In the genomic region with DNA sequence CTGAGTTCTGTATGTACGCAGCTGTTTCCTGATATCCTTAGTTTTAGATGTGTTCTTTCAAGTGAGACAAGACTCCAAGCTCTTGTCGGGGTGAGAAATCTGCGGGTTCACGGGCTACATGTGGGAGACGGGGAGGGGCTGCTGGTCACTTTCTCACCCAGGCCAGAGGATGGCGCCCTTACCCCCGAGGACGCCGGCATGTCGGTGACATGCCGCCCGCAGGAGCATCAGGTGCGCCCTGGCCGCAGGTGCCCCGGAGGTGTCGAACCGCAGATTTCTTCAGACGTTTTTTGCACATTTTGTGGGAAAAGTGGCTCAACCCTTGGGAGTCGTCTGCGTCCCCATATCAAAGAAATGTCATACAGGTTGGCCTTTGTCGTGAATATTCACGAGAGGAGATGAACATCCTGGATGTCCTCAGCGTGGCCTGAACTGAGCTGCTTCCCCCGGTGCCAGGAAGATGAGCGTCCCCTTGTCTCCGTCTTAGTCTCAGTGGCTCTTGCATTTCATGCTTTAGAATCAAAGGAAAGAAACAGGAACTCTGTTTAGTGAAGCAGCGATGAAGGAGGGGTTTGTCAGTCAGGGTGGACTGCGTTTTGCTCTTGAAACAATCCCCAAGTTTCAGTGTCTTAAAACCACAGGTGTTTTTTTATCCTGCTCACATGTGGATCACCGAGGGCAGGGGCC, we compare ENCODE assay signal across 1 cellular context.
TF ChIP-seq lines count a peak whose summit lies in the region.

No MANE protein-coding gene starts in this region.

TF ChIP-seq in H1, 55 proteins besides CTCF, POLR2A, EP300 and RAD21:
- TF ChIP-seq, protein P1, sequence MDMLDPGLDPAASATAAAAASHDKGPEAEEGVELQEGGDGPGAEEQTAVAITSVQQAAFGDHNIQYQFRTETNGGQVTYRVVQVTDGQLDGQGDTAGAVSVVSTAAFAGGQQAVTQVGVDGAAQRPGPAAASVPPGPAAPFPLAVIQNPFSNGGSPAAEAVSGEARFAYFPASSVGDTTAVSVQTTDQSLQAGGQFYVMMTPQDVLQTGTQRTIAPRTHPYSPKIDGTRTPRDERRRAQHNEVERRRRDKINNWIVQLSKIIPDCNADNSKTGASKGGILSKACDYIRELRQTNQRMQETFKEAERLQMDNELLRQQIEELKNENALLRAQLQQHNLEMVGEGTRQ (IDR thresholded peaks at IDR 0.05; ENCODE audit: low read length): no peak
- no peak for TF ChIP-seq SUZ12 (IDR thresholded peaks at IDR 0.05; ENCODE audit: low read length)
- TF ChIP-seq, protein P2, sequence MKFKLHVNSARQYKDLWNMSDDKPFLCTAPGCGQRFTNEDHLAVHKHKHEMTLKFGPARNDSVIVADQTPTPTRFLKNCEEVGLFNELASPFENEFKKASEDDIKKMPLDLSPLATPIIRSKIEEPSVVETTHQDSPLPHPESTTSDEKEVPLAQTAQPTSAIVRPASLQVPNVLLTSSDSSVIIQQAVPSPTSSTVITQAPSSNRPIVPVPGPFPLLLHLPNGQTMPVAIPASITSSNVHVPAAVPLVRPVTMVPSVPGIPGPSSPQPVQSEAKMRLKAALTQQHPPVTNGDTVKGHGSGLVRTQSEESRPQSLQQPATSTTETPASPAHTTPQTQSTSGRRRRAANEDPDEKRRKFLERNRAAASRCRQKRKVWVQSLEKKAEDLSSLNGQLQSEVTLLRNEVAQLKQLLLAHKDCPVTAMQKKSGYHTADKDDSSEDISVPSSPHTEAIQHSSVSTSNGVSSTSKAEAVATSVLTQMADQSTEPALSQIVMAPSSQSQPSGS (IDR thresholded peaks at IDR 0.05; ENCODE audit: low read length): no peak
- TF ChIP-seq, protein P3, sequence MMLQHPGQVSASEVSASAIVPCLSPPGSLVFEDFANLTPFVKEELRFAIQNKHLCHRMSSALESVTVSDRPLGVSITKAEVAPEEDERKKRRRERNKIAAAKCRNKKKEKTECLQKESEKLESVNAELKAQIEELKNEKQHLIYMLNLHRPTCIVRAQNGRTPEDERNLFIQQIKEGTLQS (IDR thresholded peaks at IDR 0.05; ENCODE audit: insufficient read depth, low read depth, low read length): no peak
- TF ChIP-seq GABPA (IDR thresholded peaks at IDR 0.05; ENCODE audit: borderline replicate concordance, insufficient read depth, low read length): no peak
- TF ChIP-seq TBP (IDR thresholded peaks at IDR 0.05; ENCODE audit: low read depth, low read length): no peak
- TF ChIP-seq JUN (IDR thresholded peaks at IDR 0.05; ENCODE audit: low read depth, low read length): no peak
- TF ChIP-seq RXRA (IDR thresholded peaks at IDR 0.05; ENCODE audit: insufficient read depth, low read depth, low read length): no peak
- no peak for TF ChIP-seq POLR2AphosphoS5 (IDR thresholded peaks at IDR 0.05; ENCODE audit: low read depth, low read length)
- no peak for TF ChIP-seq ZNF274 (IDR thresholded peaks at IDR 0.05; ENCODE audit: borderline replicate concordance, extremely low read depth, low read length)
- no peak for TF ChIP-seq GTF2F1 (IDR thresholded peaks at IDR 0.05; ENCODE audit: borderline replicate concordance, low read depth, low read length)
- no peak for TF ChIP-seq CEBPB (IDR thresholded peaks at IDR 0.05; ENCODE audit: low read depth, low read length)
- no peak for TF ChIP-seq PHF8 (conservative IDR thresholded peaks at IDR 0.05; ENCODE audit: low read depth, low read length)
TF ChIP-seq in H1: peak in this region for 0.
